Comparison of ENCODE assay signal across 19 cellular contexts in the genomic region with DNA sequence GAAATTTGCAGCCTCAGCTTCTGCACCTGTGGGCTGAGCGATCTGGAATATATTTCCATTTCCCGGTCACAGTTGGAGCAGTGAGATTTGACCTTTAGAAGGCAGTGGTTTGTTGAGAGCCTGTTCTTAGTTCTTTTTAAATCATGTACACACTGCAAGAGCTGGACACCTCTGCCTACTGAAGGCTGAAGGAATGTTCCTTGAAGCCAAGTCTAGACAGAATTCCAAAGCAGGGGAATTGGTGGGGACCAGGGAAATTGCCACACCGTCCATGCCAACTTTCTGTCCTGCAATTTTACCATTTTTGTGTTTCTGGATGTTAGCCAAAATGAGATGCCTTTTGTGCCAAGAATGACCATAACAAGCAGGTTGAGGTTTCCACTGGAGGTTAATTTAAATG.
DNase-seq lines count a peak whose midpoint lies in the region; ATAC-seq and TF ChIP-seq lines count a peak whose summit lies in the region.
"Had no signal": no experiment of that assay in that cellular context is flagged by ENCODE, and none has a peak within 500 bp of the region (broad histone marks: within the 10 kb centered on the region; RNA-seq: fewer than 3 reads in every experiment).

No MANE protein-coding gene starts in this region.

- TF ChIP-seq CTCF in parathyroid adenoma (IDR thresholded peaks at IDR 0.05), result no peak

- no peak overlapping the region for H3K4me2 ChIP-seq in parathyroid adenoma (ENCODE audit: low read length)

- H3K79me2 ChIP-seq in parathyroid adenoma, result no peaks in the 10 kb centered on the region

- POLR2A ChIA-PET in T-cell (lab: Charles Lee), result no interaction called here

- no peaks in the 10 kb centered on the region for H3K27me3 ChIP-seq in parathyroid adenoma (ENCODE audit: control insufficient read depth, insufficient read depth, low read length)

- H3K4me3 ChIP-seq in parathyroid adenoma (ENCODE audit: low read depth, low read length), result no peak overlapping the region
- H3K4me3 ChIP-seq: GM23248, HAP-1 had no signal

- CTCF ChIA-PET in T-cell (lab: Charles Lee), result no interaction called here

- H3K36me3 Mint-ChIP-seq in T-cell, result no peaks in the 10 kb centered on the region

- peak; percentile 15 for DNase-seq in cerebellum (ENCODE audit: low spot score)
- no peak for DNase-seq in NCI-H748 treated with DMSO at 0.1 percent for 48 hours (lab: John Stamatoyannopoulos, UW)
- DNase-seq in T-cell, result no peak
- DNase-seq in NCI-H748 (lab: John Stamatoyannopoulos, UW; ENCODE audit: unreplicated experiment), result no peak
- DNase-seq: ACHN; DND-41; GM23248; MM.1S; NCI-H1092; NCI-H1436 treated with DMSO at 0.1 percent for 48 hours; NCI-H2029 treated with DMSO at 0.1 percent for 48 hours; NCI-H446; NCI-H69; NK-92 treated with Interleukin-12 subunit alpha and Interleukin-12 subunit beta, amount 100 ng/mL, for 24 hours; SHP77 had no signal

- H2AFZ ChIP-seq in parathyroid adenoma, result peak overlapping the region; percentile 37
- H2AFZ ChIP-seq: GM23248 had no signal

- H3K27ac ChIP-seq in parathyroid adenoma, result no peak overlapping the region
- H3K27ac ChIP-seq: GM23248 had no signal

- no peaks in the 10 kb centered on the region for H3K9me3 ChIP-seq in parathyroid adenoma (ENCODE audit: control insufficient read depth, low read length)
- H3K9me3 ChIP-seq: HAP-1 had no signal

- no peaks in the 10 kb centered on the region for H3K4me1 ChIP-seq in parathyroid adenoma
- H3K4me1 ChIP-seq: HAP-1 had no signal

- peaks cover 0 to 4% of the 10 kb centered on the region in 2 donors for H3K27me3 Mint-ChIP-seq in T-cell

- no peaks in the 10 kb centered on the region for H3K4me1 Mint-ChIP-seq in T-cell

- peaks cover 2 to 7% (median 5%) of the 10 kb centered on the region in 3 donors for H3K9me3 Mint-ChIP-seq in T-cell

- peak; percentile 78 for ATAC-seq in SK-N-SH treated with all-trans-retinoic acid at 6 μM for 48 hours
- no peak for ATAC-seq in T-cell (replicated peaks in 1 of 4)
- no peak for ATAC-seq in GM21515 (IDR thresholded peaks at IDR 0.05; ENCODE audit: unreplicated experiment)

- H3K27ac Mint-ChIP-seq in T-cell, result no peak overlapping the region

- no peaks in the 10 kb centered on the region for H3K36me3 ChIP-seq in parathyroid adenoma (ENCODE audit: control insufficient read depth, insufficient read depth, low read length)
- H3K36me3 ChIP-seq: HAP-1 had no signal

- H3K4me3 Mint-ChIP-seq in T-cell, result no peak overlapping the region

- no peak overlapping the region for H3K9ac ChIP-seq in parathyroid adenoma
- H3K9ac ChIP-seq: GM23248 had no signal

TF ChIP-seq in SK-N-SH treated with all-trans-retinoic acid at 6 μM for 48 hours, 23 proteins besides CTCF, POLR2A, EP300 and RAD21:
- no peak for TF ChIP-seq ZNF565 (CRISPR knock-in tag; conservative IDR thresholded peaks at IDR 0.05; ENCODE audit: low read depth)
- 0 out of 2 replicates have a peak, but pooled peaks have one; percentile 35 for TF ChIP-seq ISL1 (CRISPR knock-in tag; IDR thresholded peaks at IDR 0.05)
- TF ChIP-seq OSR1 (CRISPR knock-in tag; IDR thresholded peaks at IDR 0.05), result no peak
- TF ChIP-seq, protein P1, sequence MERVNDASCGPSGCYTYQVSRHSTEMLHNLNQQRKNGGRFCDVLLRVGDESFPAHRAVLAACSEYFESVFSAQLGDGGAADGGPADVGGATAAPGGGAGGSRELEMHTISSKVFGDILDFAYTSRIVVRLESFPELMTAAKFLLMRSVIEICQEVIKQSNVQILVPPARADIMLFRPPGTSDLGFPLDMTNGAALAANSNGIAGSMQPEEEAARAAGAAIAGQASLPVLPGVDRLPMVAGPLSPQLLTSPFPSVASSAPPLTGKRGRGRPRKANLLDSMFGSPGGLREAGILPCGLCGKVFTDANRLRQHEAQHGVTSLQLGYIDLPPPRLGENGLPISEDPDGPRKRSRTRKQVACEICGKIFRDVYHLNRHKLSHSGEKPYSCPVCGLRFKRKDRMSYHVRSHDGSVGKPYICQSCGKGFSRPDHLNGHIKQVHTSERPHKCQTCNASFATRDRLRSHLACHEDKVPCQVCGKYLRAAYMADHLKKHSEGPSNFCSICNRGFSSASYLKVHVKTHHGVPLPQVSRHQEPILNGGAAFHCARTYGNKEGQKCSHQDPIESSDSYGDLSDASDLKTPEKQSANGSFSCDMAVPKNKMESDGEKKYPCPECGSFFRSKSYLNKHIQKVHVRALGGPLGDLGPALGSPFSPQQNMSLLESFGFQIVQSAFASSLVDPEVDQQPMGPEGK (CRISPR knock-in tag; IDR thresholded peaks at IDR 0.05; ENCODE audit: borderline replicate concordance), result no peak
TF ChIP-seq in SK-N-SH treated with all-trans-retinoic acid at 6 μM for 48 hours: peak in this region for 1.
